ENCODE assay signal across 8 cellular contexts in genomic region chr10:120949511-120950102, GRCh38.
DNase-seq lines count a peak whose midpoint lies in the region; ATAC-seq and TF ChIP-seq lines count a peak whose summit lies in the region.

No MANE protein-coding gene starts in this region.

- no peak overlapping the region for H3K27ac ChIP-seq in right atrium auricular region

- ATAC-seq in GM18519 (IDR thresholded peaks at IDR 0.05; ENCODE audit: low FRiP score, unreplicated experiment) (peak; percentile 12), sciatic nerve (peak; percentile 66), HG02981 (IDR thresholded peaks at IDR 0.05; ENCODE audit: unreplicated experiment) (no peak), GM21786 (IDR thresholded peaks at IDR 0.05; ENCODE audit: unreplicated experiment) (no peak)

- intact Hi-C loops in sciatic nerve (cut with DNase I) = no loop called here

- peaks cover 0 to 3% of the 10 kb centered on the region in 2 donors for H3K27me3 ChIP-seq in right atrium auricular region

- TF ChIP-seq CTCF in WI38 (IDR thresholded peaks at IDR 0.05; ENCODE audit: low read depth, low read length) = no peak
- no peak for TF ChIP-seq CTCF in right atrium auricular region (IDR thresholded peaks at IDR 0.05)

- H3K9me3 ChIP-seq in right atrium auricular region = peaks cover 0 to 15% of the 10 kb centered on the region in 2 donors

- peaks cover 0 to 8% of the 10 kb centered on the region in 2 donors for H3K4me1 ChIP-seq in right atrium auricular region

- no peak for DNase-seq in right atrium auricular region (ENCODE audit: low spot score)
- DNase-seq in sciatic nerve (ENCODE audit: low spot score) = no peak
- DNase-seq in midbrain (lab: John Stamatoyannopoulos, UW) = no peak
- DNase-seq in DMS53 (lab: John Stamatoyannopoulos, UW) = no peak

- H3K4me3 ChIP-seq in WI38 (ENCODE audit: low read depth, low read length) (peak overlapping the region; percentile 52), right atrium auricular region (peak overlapping the region; percentile 20 to 50)

- H3K36me3 ChIP-seq in right atrium auricular region = no peaks in the 10 kb centered on the region

Comparison
In these comparisons a context has a peak if more than half of its experiments do, and no peak if none do; other contexts are left out.
1. ATAC-seq: peak in GM18519 (single experiment) and sciatic nerve (single experiment); none in HG02981 (single experiment) and GM21786 (single experiment).